12 cellular contexts compared by ENCODE assay signal in genomic region chrX:66163447-66163846, GRCh38. TPM values are rescaled to one million over a fixed set of nuclear protein-coding genes. Genes with fewer than 3 reads are reported as not detected.
DNase-seq lines count a peak whose midpoint lies in the region; ATAC-seq, FAIRE-seq and TF ChIP-seq lines count a peak whose summit lies in the region.
"Had no signal": no experiment of that assay in that cellular context is flagged by ENCODE, and none has a peak within 500 bp of the region (broad histone marks: within the 10 kb centered on the region; RNA-seq: fewer than 3 reads in every experiment).

No MANE protein-coding gene starts in this region.

- H2AFZ ChIP-seq in GM12878 (ENCODE audit: control insufficient read depth, low read depth, low read length), result no peak overlapping the region; the same call in 1 of the 2 replicates

- no peak for TF ChIP-seq POLR2A in GM12878 (IDR thresholded peaks at IDR 0.05; ENCODE audit: low read depth, low read length)

- H3K9ac ChIP-seq in GM12878 (ENCODE audit: control insufficient read depth, insufficient read depth, low read length), result no peak overlapping the region

- no peak for TF ChIP-seq CTCF in GM12878 (IDR thresholded peaks at IDR 0.05 in 2 of 3, conservative IDR thresholded peaks at IDR 0.05 in 1 of 3; ENCODE audit: control insufficient read depth in 2 of 3, extremely low read depth in 1 of 3, insufficient read depth in 1 of 3, low read depth in 3 of 3, low read length in 3 of 3)

- in situ Hi-C loops in GM12878 (cut with MboI), result no loop called here

- RAD21 ChIA-PET in GM12878 (lab: Charles Lee; ENCODE audit: unreplicated experiment), result interaction anchor here (0.7 to 2.3 kb wide), 5 partner anchors 38 to 165 kb away, joined by 3 to 12 read pairs (median 3); no protein-coding TSS in a partner anchor

- WGBS in GM12878 (ENCODE audit: insufficient coverage, insufficient replicate concordance, low lambda C conversion rate, missing lambda C conversion rate), result 10% methylated on average over 1 of the region's 1 CpG
- WGBS in small intestine, 3 donors, result 5 to 61% (median 45%) methylated on average over 1 of the region's 1 CpG

- no peaks in the 10 kb centered on the region for H3K36me3 ChIP-seq in GM12878 (ENCODE audit: control insufficient read depth in 2 of 2, insufficient read depth in 2 of 2, low read length in 1 of 2)
- H3K36me3 ChIP-seq in small intestine (ENCODE audit: control insufficient read depth in 2 of 2, insufficient read depth in 2 of 2, low read length in 2 of 2), result peaks cover 2 to 4% of the 10 kb centered on the region in 2 donors
- H3K36me3 ChIP-seq: BE2C had no signal

- POLR2A ChIA-PET in GM12878 (lab: Charles Lee), result interaction anchor here (1.4 kb wide), 1 partner anchor 121 kb away, joined by 6 read pairs; no protein-coding TSS in a partner anchor

- H4K20me1 ChIP-seq in GM12878 (ENCODE audit: control insufficient read depth, insufficient read depth), result no peaks in the 10 kb centered on the region

- no peaks in the 10 kb centered on the region; the same call in 1 of the 2 replicates for H3K4me1 ChIP-seq in GM12878 (ENCODE audit: control insufficient read depth, insufficient read depth, low read length)
- H3K4me1 ChIP-seq in small intestine (ENCODE audit: control insufficient read depth in 2 of 2, insufficient read depth in 1 of 2, low read depth in 1 of 2, low read length in 1 of 2), result peaks cover 0 to 8% of the 10 kb centered on the region in 2 donors
- H3K4me1 ChIP-seq: BE2C had no signal

- no TSS peak for BruUV-seq in GM12878 (replicated peaks; lab: Mats Ljungman, UMichigan)

- H3K4me3 ChIP-seq in GM12878 (no peak overlapping the region), small intestine (ENCODE audit: low read depth in 1 of 2, low read length in 2 of 2) (peak overlapping the region; percentile 15 to 77)

- no peaks in the 10 kb centered on the region for H3K9me3 ChIP-seq in GM12878 (replicated peaks; ENCODE audit: control insufficient read depth, insufficient read depth, low read length)
- H3K9me3 ChIP-seq in small intestine (ENCODE audit: control insufficient read depth, low read depth), result no peaks in the 10 kb centered on the region
- H3K9me3 ChIP-seq: BE2C had no signal

- intact Hi-C loops in GM12878 (cut with micrococcal nuclease; ENCODE audit: unreplicated experiment), result loop anchor here (2.0 kb wide), 1 partner anchor 117 kb away; no protein-coding TSS in a partner anchor

- FAIRE-seq in GM19239 (lab: Jason Lieb, UNC) (peak; percentile 60), GM12878 (lab: Jason Lieb, UNC) (no peak), small intestine (lab: Jason Lieb, UNC) (no peak)

- CTCF ChIA-PET in GM12878 (lab: Yijun Ruan, JAX), result interaction anchor here (0.7 to 1.7 kb wide), 5 partner anchors 14 to 569 kb away, joined by 3 to 4 read pairs (median 3); no protein-coding TSS in a partner anchor

- H3K27me3 ChIP-seq in GM12878 (replicated peaks in 1 of 2; ENCODE audit: control insufficient read depth in 2 of 2, insufficient read depth in 2 of 2, low read length in 1 of 2) (no peaks in the 10 kb centered on the region), small intestine (ENCODE audit: control insufficient read depth in 2 of 2, insufficient read depth in 2 of 2, low read length in 2 of 2) (no peaks in the 10 kb centered on the region)
- H3K27me3 ChIP-seq: BE2C had no signal

- TF ChIP-seq EP300 in GM12878 (IDR thresholded peaks at IDR 0.05; ENCODE audit: borderline replicate concordance in 1 of 2, control insufficient read depth in 1 of 2, low read depth in 2 of 2, low read length in 2 of 2), result 0 out of 4 replicates have a peak, but pooled peaks of 1 of the 2 experiments have one; percentile 9

- H3K27ac ChIP-seq in GM12878 (ENCODE audit: control insufficient read depth, insufficient read depth), result no peak overlapping the region
- H3K27ac ChIP-seq in small intestine (ENCODE audit: low read depth in 1 of 2, low read length in 1 of 2), result peak overlapping the region in 1 of 2 donors; percentile 74

- ATAC-seq in HG02885 (IDR thresholded peaks at IDR 0.05; ENCODE audit: poor library complexity, unreplicated experiment), result peak; percentile 45
- ATAC-seq in GM12878, result peak; percentile 80
- no peak for ATAC-seq in HG03439 (IDR thresholded peaks at IDR 0.05; ENCODE audit: unreplicated experiment)
- ATAC-seq: activated T-cell treated with anti-CD3 and anti-CD28 coated beads, Interleukin-2, amount 50 U/mL, for 4 hours; stimulated activated effector memory CD8-positive, alpha-beta T cell treated with anti-CD3 and anti-CD28 coated beads, Interleukin-12 subunit alpha, Interleukin-12 subunit beta, amount 100 ng/mL, for 72 hours had no signal

- no peak for TF ChIP-seq RAD21 in GM12878 (IDR thresholded peaks at IDR 0.05; ENCODE audit: insufficient read depth, low read depth, low read length)

- DNase-seq in GM19239 (ENCODE audit: insufficient read length, low spot score) (no peak), GM12878 (ENCODE audit: low read depth, low spot score) (peak; percentile 9), small intestine (no peak), HT-29 (ENCODE audit: low spot score) (no peak), amniotic stem cell (lab: John Stamatoyannopoulos, UW) (no peak), KG1 (lab: John Stamatoyannopoulos, UW) (no peak)
- DNase-seq: activated T-cell treated with anti-CD3 and anti-CD28 coated beads, Interleukin-2, amount 50 U/mL, for 4 hours; BE2C; NCI-H1417 treated with DMSO at 0.1 percent for 48 hours had no signal

- no peaks in the 10 kb centered on the region for H3K79me2 ChIP-seq in GM12878 (ENCODE audit: control insufficient read depth, insufficient read depth, low read length)

- SMC1A ChIA-PET in GM12878 (lab: Charles Lee; ENCODE audit: uncharacterized antibody, unreplicated experiment), result interaction anchor here (0.6 to 2.1 kb wide), 5 partner anchors 38 to 442 kb away, joined by 3 to 6 read pairs (median 5); no protein-coding TSS in a partner anchor

- no peak overlapping the region for H3K4me2 ChIP-seq in GM12878 (ENCODE audit: control insufficient read depth, insufficient read depth)

TF ChIP-seq in GM12878, 131 proteins besides CTCF, POLR2A, EP300 and RAD21:
- 0 out of 2 replicates have a peak, but pooled peaks have one; percentile 15 for TF ChIP-seq DPF2 (IDR thresholded peaks at IDR 0.05)
- peak; percentile 45; the same call in 1 of the 2 replicates for TF ChIP-seq NR2F1 (conservative IDR thresholded peaks at IDR 0.05)
- TF ChIP-seq HDGF (IDR thresholded peaks at IDR 0.05), result no peak
- no peak for TF ChIP-seq MYB (IDR thresholded peaks at IDR 0.05; ENCODE audit: borderline replicate concordance, low read depth, low read length)
TF ChIP-seq in GM12878: peak in this region for 2.

RNA-seq across cellular contexts. Expression of gene HEPH, which starts 0.6 kb away (rescaled TPM):
- total RNA-seq in GM12878 (2013; cell fraction: nucleolus; rRNA removed), result 7.0 and 9.5 TPM in 2 replicates
- total RNA-seq in GM12878 (2014; rRNA removed) (0.33 and 1.1 TPM in 2 replicates), GM12878 (2014; rRNA removed; fragmentation: Illumina TruSeq; extraction: Trizol) (0.23 and 0.36 TPM in 2 replicates), GM12878 (2021) (0.35 and 0.41 TPM in 2 replicates)
- 0.13 TPM for polyA plus RNA-seq in GM12878 (2011; ENCODE audit: low read depth)
- polyA plus RNA-seq in GM12878 (2011; rRNA removed) (0.62 and 0.92 TPM in 2 replicates), GM12878 (2014; fragmentation: Illumina TruSeq; extraction: Trizol) (0.31 and 0.95 TPM in 2 replicates), GM12878 (2014; fragmentation: Nextera tagmentation; extraction: Ambion mirVana) (under 1 TPM; 0.20 to 0.56 TPM), GM12878 (2014; rRNA removed) (0.29 and 0.53 TPM in 2 replicates), GM12878 (2016; fragmentation: Nextera tagmentation; extraction: Ambion mirVana) (under 1 TPM; 0.56 to 0.63 TPM), small intestine (10 to 100 TPM; 33.8 to 60.5 (median 53.0) TPM)
- polyA plus RNA-seq in GM12878 (2011; cell fraction: cytosol; rRNA removed), result 0.64 and 0.95 TPM in 2 replicates
- polyA plus RNA-seq in GM12878 (2011; cell fraction: nucleus; rRNA removed), result 1.3 and 1.8 TPM in 2 replicates
- polyA plus RNA-seq in GM12878 (2012), result 0.15 and 0.32 TPM in 2 replicates
- polyA minus RNA-seq in GM12878 (2011; rRNA and poly(A)+ RNA removed), result 2.5 and 3.5 TPM in 2 replicates
- polyA minus RNA-seq in GM12878 (2011; cell fraction: cytosol; rRNA and poly(A)+ RNA removed), result not detected in 2 replicates
- polyA minus RNA-seq in GM12878 (2011; cell fraction: nucleus; rRNA and poly(A)+ RNA removed), result 0.86 and 1.2 TPM in 2 replicates
- total RNA-seq in HT-29 (2014; rRNA removed; shearing (Covaris generic)), result 17.7 and 22.1 TPM in 2 replicates
